ENCODE assay signal across 8 cellular contexts in genomic region chr1:26582836-26583460, GRCh38. TPM values are rescaled to one million over a fixed set of nuclear protein-coding genes. Genes with fewer than 3 reads are reported as not detected.
A peak's percentile ranks its signal among the peaks of the same experiment; 100 is the strongest.
DNase-seq lines count a peak whose midpoint lies in the region; FAIRE-seq and TF ChIP-seq lines count a peak whose summit lies in the region.

No MANE protein-coding gene starts in this region.

- H3K9me3 Mint-ChIP-seq in mesothelial cell of epicardium = no peaks in the 10 kb centered on the region

- intact Hi-C loops in kidney (cut with DNase I) = no loop called here

- no peak overlapping the region for H3K27ac ChIP-seq in kidney (ENCODE audit: low read depth in 2 of 2, low read length in 2 of 2)

- no peaks in the 10 kb centered on the region for H3K4me1 ChIP-seq in kidney (ENCODE audit: control insufficient read depth in 1 of 2, insufficient read depth in 1 of 2, low read depth in 1 of 2, low read length in 2 of 2)

- peak; percentile 75 for DNase-seq in GM12865 (ENCODE audit: low read depth)
- DNase-seq in NOMO-1 treated with DMSO at 0.1 percent for 48 hours (lab: John Stamatoyannopoulos, UW; ENCODE audit: unreplicated experiment) = peak; percentile 86
- peak; percentile 92 for DNase-seq in amniotic epithelial cell (ENCODE audit: low read depth)
- peak; percentile 84 to 85 for DNase-seq in stimulated activated CD4-positive, alpha-beta T cell treated with anti-CD3 and anti-CD28 coated beads, Interleukin-2, amount 100 ng/mL, for 24 hours
- no peak for DNase-seq in kidney
- no peak for DNase-seq in dermis blood vessel endothelial cell
- no peak for DNase-seq in NCI-H2196 (lab: John Stamatoyannopoulos, UW; ENCODE audit: unreplicated experiment)
- DNase-seq in mesothelial cell of epicardium (ENCODE audit: low spot score in 2 of 2, unreplicated experiment in 2 of 2) = no peak

- no peak for FAIRE-seq in kidney (lab: Jason Lieb, UNC)

- no peak overlapping the region for H3K9ac ChIP-seq in kidney (ENCODE audit: low read length in 2 of 2)

- peaks cover 9% of the 10 kb centered on the region for H3K27me3 Mint-ChIP-seq in mesothelial cell of epicardium (ENCODE audit: low read depth)

- no peak overlapping the region for H3K27ac Mint-ChIP-seq in mesothelial cell of epicardium

- H3K9me3 ChIP-seq in kidney (ENCODE audit: control insufficient read depth in 1 of 2, low read length in 2 of 2) = no peaks in the 10 kb centered on the region

- H3K4me3 ChIP-seq in GM12865 (ENCODE audit: low read depth, low read length) = no peak overlapping the region
- H3K4me3 ChIP-seq in kidney (ENCODE audit: low read length in 2 of 2) = no peak overlapping the region

- TF ChIP-seq CTCF in GM12865 (IDR thresholded peaks at IDR 0.05; ENCODE audit: insufficient read depth, low read depth, low read length, missing control alignments) (no peak), kidney (IDR thresholded peaks at IDR 0.05; ENCODE audit: borderline replicate concordance, extremely low read depth, insufficient read depth) (no peak), mesothelial cell of epicardium (IDR thresholded peaks at IDR 0.05; ENCODE audit: unreplicated experiment) (no peak)

- H3K4me1 Mint-ChIP-seq in mesothelial cell of epicardium = no peaks in the 10 kb centered on the region

- no peaks in the 10 kb centered on the region for H3K36me3 ChIP-seq in kidney (ENCODE audit: control insufficient read depth in 1 of 2, insufficient read depth in 2 of 2, low read length in 2 of 2)

- no peak overlapping the region for H3K4me3 Mint-ChIP-seq in mesothelial cell of epicardium

- no peaks in the 10 kb centered on the region for H3K36me3 Mint-ChIP-seq in mesothelial cell of epicardium

RNA-seq across cellular contexts. Expression of gene RPS6KA1, which starts 53.4 kb away (rescaled TPM):
- total RNA-seq in kidney (58.1 TPM), dermis blood vessel endothelial cell (17.7 and 21.1 TPM in 2 replicates), mesothelial cell of epicardium (18.1 to 20.2 TPM (median 19.4 TPM) in 3 replicates)
- 39.5 TPM for polyA plus RNA-seq in kidney (ENCODE audit: insufficient read depth, low read depth, low replicate concordance)

Comparison
In these comparisons a context has a peak if more than half of its experiments do, and no peak if none do; other contexts are left out.
1. DNase-seq: peak in GM12865 (single experiment), NOMO-1 treated with DMSO at 0.1 percent for 48 hours (single experiment), amniotic epithelial cell (single experiment) and stimulated activated CD4-positive, alpha-beta T cell treated with anti-CD3 and anti-CD28 coated beads, Interleukin-2, amount 100 ng/mL, for 24 hours (2 of 2); none in kidney (single experiment), dermis blood vessel endothelial cell (single experiment), NCI-H2196 (single experiment) and mesothelial cell of epicardium (0 of 2).